In the genomic region with DNA sequence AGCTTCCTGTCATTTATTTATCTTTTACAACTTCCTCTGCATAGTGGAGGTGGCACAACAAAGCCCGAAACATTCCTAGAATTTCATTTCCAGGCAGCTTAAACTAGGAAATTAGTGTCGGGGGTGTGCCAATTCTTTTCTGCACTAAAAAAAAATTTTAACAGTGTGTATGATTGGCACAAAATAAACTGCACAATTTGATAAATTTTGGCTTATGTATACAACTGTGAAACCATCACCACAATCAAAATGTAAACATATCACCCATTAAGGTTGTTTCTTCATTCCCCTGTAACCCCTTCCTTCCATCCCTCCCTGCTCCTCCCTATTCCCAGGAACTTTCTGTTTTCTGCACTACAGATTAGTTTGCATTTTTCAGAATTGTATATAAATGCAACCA, we compare ENCODE assay signal across 16 cellular contexts.
"Had no signal": no experiment of that assay in that cellular context is flagged by ENCODE, and none has a peak within 500 bp of the region (broad histone marks: within the 10 kb centered on the region; RNA-seq: fewer than 3 reads in every experiment).

No MANE protein-coding gene starts in this region.

- H3K4me3 ChIP-seq: gastrocnemius medialis, heart left ventricle, lower lobe of right lung, stomach, testis had no signal

- H3K4me1 ChIP-seq: gastrocnemius medialis, stomach, testis had no signal

- H3K27ac ChIP-seq: brain microvascular endothelial cell, lower lobe of right lung, stomach, testis had no signal

- H3K27me3 ChIP-seq: brain microvascular endothelial cell, gastrocnemius medialis, heart left ventricle, stomach, testis had no signal

- H3K36me3 ChIP-seq: brain microvascular endothelial cell, gastrocnemius medialis, heart left ventricle, lower lobe of right lung, stomach had no signal

- DNase-seq: activated CD4-positive, alpha-beta T cell treated with anti-CD3 and anti-CD28 coated beads for 48 hours; activated CD8-positive, alpha-beta T cell treated with anti-CD3 and anti-CD28 coated beads for 36 hours; activated naive CD4-positive, alpha-beta T cell; activated naive CD8-positive, alpha-beta T cell treated with anti-CD3 and anti-CD28 coated beads, Interleukin-2, amount 10 ng/mL, durations not matched to agents 7 days and 5 days; activated T-cell treated with anti-CD3 and anti-CD28 coated beads, Interleukin-2, amount 50 U/mL, for 48 hours; brain microvascular endothelial cell; cerebellar nuclear complex; effector memory CD8-positive, alpha-beta T cell; gastrocnemius medialis; heart left ventricle; lower lobe of right lung; naive B cell; retina; stomach; T-helper 2 cell; testis had no signal

- H3K9me3 ChIP-seq: testis had no signal

- ATAC-seq: activated CD8-positive, alpha-beta T cell treated with anti-CD3 and anti-CD28 coated beads for 36 hours; effector memory CD8-positive, alpha-beta T cell; gastrocnemius medialis had no signal
